Comparison of ENCODE assay signal across 9 cellular contexts in genomic region chr3:176430244-176430893, GRCh38.
DNase-seq lines count a peak whose midpoint lies in the region; ATAC-seq and TF ChIP-seq lines count a peak whose summit lies in the region.
"Had no signal": no experiment of that assay in that cellular context is flagged by ENCODE, and none has a peak within 500 bp of the region (broad histone marks: within the 10 kb centered on the region; RNA-seq: fewer than 3 reads in every experiment).

No MANE protein-coding gene starts in this region.

- H3K9me3 ChIP-seq in Peyer's patch, result no peaks in the 10 kb centered on the region
- H3K9me3 ChIP-seq: BLaER1 had no signal

- no peaks in the 10 kb centered on the region for H3K27me3 ChIP-seq in Peyer's patch
- H3K27me3 ChIP-seq: BLaER1 had no signal

- no peaks in the 10 kb centered on the region for H3K36me3 ChIP-seq in Peyer's patch
- H3K36me3 ChIP-seq: BLaER1 had no signal

- TF ChIP-seq EP300 in Ishikawa (IDR thresholded peaks at IDR 0.05; ENCODE audit: borderline replicate concordance), result no peak

- peak; percentile 96 for TF ChIP-seq RAD21 in Ishikawa (IDR thresholded peaks at IDR 0.05; ENCODE audit: low read depth)

- TF ChIP-seq POLR2A in Peyer's patch (IDR thresholded peaks at IDR 0.05), result no peak

- DNase-seq in NCI-H187 (lab: John Stamatoyannopoulos, UW) (peak; percentile 1 to 2), NCI-H187 treated with DMSO at 0.1 percent for 48 hours (lab: John Stamatoyannopoulos, UW) (no peak), Peyer's patch (no peak), fibroblast of gingiva (ENCODE audit: low read depth) (peak; percentile 70), renal cortical epithelial cell (ENCODE audit: low read depth) (peak; percentile 50)
- DNase-seq in stimulated activated CD4-positive, alpha-beta T cell treated with anti-CD3 and anti-CD28 coated beads, Interleukin-2, amount 100 ng/mL, for 48 hours, result no peak

- H3K27ac ChIP-seq in Peyer's patch, result no peak overlapping the region
- H3K27ac ChIP-seq: BLaER1 had no signal

- no peak overlapping the region for H3K4me3 ChIP-seq in Peyer's patch
- H3K4me3 ChIP-seq: BLaER1 had no signal

- ATAC-seq in HG03457 (IDR thresholded peaks at IDR 0.05; ENCODE audit: unreplicated experiment), result no peak

- H3K4me1 ChIP-seq in Peyer's patch, result no peaks in the 10 kb centered on the region
- H3K4me1 ChIP-seq: BLaER1 had no signal

- TF ChIP-seq CTCF in Peyer's patch (IDR thresholded peaks at IDR 0.05), result peak in 4 of 6 experiments; percentile 28 to 51 (median 48)

TF ChIP-seq in Ishikawa, 13 proteins besides CTCF, POLR2A, EP300 and RAD21:
- no peak for TF ChIP-seq MAX (IDR thresholded peaks at IDR 0.05)
- no peak for TF ChIP-seq USF1 (IDR thresholded peaks at IDR 0.05)
- TF ChIP-seq FOXM1 (IDR thresholded peaks at IDR 0.05; ENCODE audit: borderline replicate concordance, low read depth), result no peak
- no peak for TF ChIP-seq EGR1 (IDR thresholded peaks at IDR 0.05)
- TF ChIP-seq CREB1 (IDR thresholded peaks at IDR 0.05; ENCODE audit: low read depth), result no peak
- no peak for TF ChIP-seq YY1 (IDR thresholded peaks at IDR 0.05; ENCODE audit: low read depth)
- TF ChIP-seq CEBPB (IDR thresholded peaks at IDR 0.05), result no peak
- no peak for TF ChIP-seq TAF1 (IDR thresholded peaks at IDR 0.05; ENCODE audit: low read depth)
- TF ChIP-seq ZBTB7A (IDR thresholded peaks at IDR 0.05; ENCODE audit: low read depth), result no peak
- TF ChIP-seq NFIC (IDR thresholded peaks at IDR 0.05), result no peak
- no peak for TF ChIP-seq TEAD4 (IDR thresholded peaks at IDR 0.05)
- no peak for TF ChIP-seq REST (IDR thresholded peaks at IDR 0.05; ENCODE audit: low read depth)
- TF ChIP-seq TCF12 (IDR thresholded peaks at IDR 0.05; ENCODE audit: low read depth), result no peak

Comparison
In these comparisons a context has a peak if more than half of its experiments do, and no peak if none do; other contexts are left out.
1. DNase-seq: peak in NCI-H187 (2 of 2), fibroblast of gingiva (single experiment) and renal cortical epithelial cell (single experiment); none in NCI-H187 treated with DMSO at 0.1 percent for 48 hours (single experiment), Peyer's patch (0 of 3) and stimulated activated CD4-positive, alpha-beta T cell treated with anti-CD3 and anti-CD28 coated beads, Interleukin-2, amount 100 ng/mL, for 48 hours (0 of 2).